Comparison of ENCODE assay signal across 11 cellular contexts in the genomic region with DNA sequence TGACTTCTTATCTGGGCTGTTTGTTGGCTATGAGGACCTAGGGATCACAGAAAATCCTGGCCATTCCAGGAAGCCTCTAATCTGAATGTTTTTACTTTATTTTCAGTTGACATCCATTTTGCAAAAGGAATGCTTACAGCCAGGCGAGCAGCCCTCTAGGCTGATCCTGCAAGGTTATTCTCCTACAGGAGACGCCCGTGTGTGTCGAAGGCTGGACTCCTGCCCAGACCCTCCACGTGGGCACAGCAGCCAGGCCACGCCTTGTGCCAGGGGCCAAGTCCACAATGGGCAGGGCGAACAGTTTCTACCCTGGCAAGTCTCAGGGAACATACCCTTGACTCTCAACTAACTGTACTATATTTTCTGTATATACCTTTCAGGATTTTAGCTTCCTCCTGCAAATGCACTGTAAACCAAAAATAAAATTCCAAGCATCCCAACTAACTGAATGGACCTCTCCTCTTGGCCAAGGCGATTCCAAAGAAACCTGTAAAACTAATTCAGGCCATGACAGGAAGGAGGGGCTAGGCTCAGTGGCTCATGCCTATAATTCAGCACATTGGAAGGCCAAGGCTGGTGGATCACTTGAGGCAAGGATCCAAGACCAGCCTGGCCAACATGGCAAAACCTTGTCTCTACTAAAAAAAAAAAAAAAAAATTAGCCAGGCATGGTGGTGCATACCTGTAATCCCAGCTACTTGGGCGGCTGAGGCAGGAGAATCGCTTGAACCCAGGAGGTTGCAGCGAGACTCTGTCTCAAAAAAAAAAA. TPM values are rescaled to one million over a fixed set of nuclear protein-coding genes. Genes with fewer than 3 reads are reported as not detected.
DNase-seq lines count a peak whose midpoint lies in the region; FAIRE-seq and TF ChIP-seq lines count a peak whose summit lies in the region.
"Had no signal": no experiment of that assay in that cellular context is flagged by ENCODE, and none has a peak within 500 bp of the region (broad histone marks: within the 10 kb centered on the region; RNA-seq: fewer than 3 reads in every experiment).

No MANE protein-coding gene starts in this region.

- H3K9me1 ChIP-seq in endothelial cell of umbilical vein (replicated peaks; ENCODE audit: control insufficient read depth, extremely low read depth, insufficient read depth, low read length) = no peaks in the 10 kb centered on the region

- H3K27me3 Mint-ChIP-seq in chondrocyte (ENCODE audit: low read depth) = no peaks in the 10 kb centered on the region
- H3K27me3 Mint-ChIP-seq in endodermal cell (ENCODE audit: insufficient read depth) = peaks cover 4% of the 10 kb centered on the region

- H3K4me1 ChIP-seq in endothelial cell of umbilical vein (ENCODE audit: control insufficient read depth, extremely low read depth, insufficient read depth, low read length) (no peaks in the 10 kb centered on the region), mucosa of stomach (ENCODE audit: control insufficient read depth, insufficient read depth, low read length) (peaks cover 53% of the 10 kb centered on the region), vagina (peaks cover 14% of the 10 kb centered on the region), endodermal cell (ENCODE audit: control insufficient read depth, insufficient read depth, low read length) (no peaks in the 10 kb centered on the region)
- H3K4me1 ChIP-seq: BLaER1 had no signal

- H3K9ac ChIP-seq in endothelial cell of umbilical vein (replicated peaks; ENCODE audit: extremely low read depth, insufficient read depth, low read length) = no peak overlapping the region
- H3K9ac ChIP-seq in mucosa of stomach (ENCODE audit: low read length) = peak overlapping the region; percentile 42
- no peak overlapping the region for H3K9ac ChIP-seq in endodermal cell (ENCODE audit: extremely low read depth, low read length, poor library complexity, severe bottlenecking)
- H3K9ac ChIP-seq: BLaER1 had no signal

- H3K4me1 Mint-ChIP-seq in chondrocyte (ENCODE audit: low read depth) (peaks cover 31% of the 10 kb centered on the region), endodermal cell (peaks cover 17% of the 10 kb centered on the region)

- CTCF ChIA-PET in endothelial cell of umbilical vein (lab: Charles Lee) = interaction anchor here (1.2 to 1.6 kb wide), 3 partner anchors 12 to 18 kb away, joined by 3 to 5 read pairs (median 4); no protein-coding TSS in a partner anchor

- H3K4me2 ChIP-seq in endothelial cell of umbilical vein (ENCODE audit: insufficient read depth, low read length) = no peak overlapping the region
- H3K4me2 ChIP-seq: BLaER1 had no signal

- H3K4me3 Mint-ChIP-seq in chondrocyte (ENCODE audit: unreplicated experiment) (no peak overlapping the region), endodermal cell (no peak overlapping the region)
- H3K4me3 Mint-ChIP-seq: T-helper 2 cell treated with Interferon-gamma antibody and Interleukin-4, amounts not matched to agents 5 μg/mL and 100 μg/mL, for 36 hours had no signal

- H3K27ac Mint-ChIP-seq in chondrocyte (ENCODE audit: unreplicated experiment) (no peak overlapping the region), endodermal cell (no peak overlapping the region)
- H3K27ac Mint-ChIP-seq: T-helper 2 cell treated with Interferon-gamma antibody and Interleukin-4, amounts not matched to agents 5 μg/mL and 100 μg/mL, for 36 hours had no signal

- POLR2A ChIA-PET in endothelial cell of umbilical vein (lab: Charles Lee) = no interaction called here

- H3K9me3 Mint-ChIP-seq in chondrocyte (ENCODE audit: low read depth) = peaks cover 3% of the 10 kb centered on the region
- H3K9me3 Mint-ChIP-seq in endodermal cell = peaks cover 6% of the 10 kb centered on the region
- H3K9me3 Mint-ChIP-seq: T-helper 2 cell treated with Interferon-gamma antibody and Interleukin-4, amounts not matched to agents 5 μg/mL and 100 μg/mL, for 36 hours had no signal

- peak overlapping the region; percentile 19 for H2AFZ ChIP-seq in endothelial cell of umbilical vein (ENCODE audit: low read depth, low read length)

- peaks cover 9% of the 10 kb centered on the region for H3K36me3 Mint-ChIP-seq in chondrocyte (ENCODE audit: low read depth)
- H3K36me3 Mint-ChIP-seq in endodermal cell (ENCODE audit: low read depth) = peaks cover 2% of the 10 kb centered on the region

- H3K27me3 ChIP-seq in endothelial cell of umbilical vein (ENCODE audit: control insufficient read depth in 2 of 2, insufficient read depth in 2 of 2, low read length in 2 of 2) = no peaks in the 10 kb centered on the region
- no peaks in the 10 kb centered on the region for H3K27me3 ChIP-seq in mucosa of stomach (ENCODE audit: control insufficient read depth, insufficient read depth, low read length)
- no peaks in the 10 kb centered on the region for H3K27me3 ChIP-seq in vagina
- peaks cover 3% of the 10 kb centered on the region for H3K27me3 ChIP-seq in endodermal cell (ENCODE audit: control insufficient read depth, insufficient read depth, low read length, poor library complexity, severe bottlenecking)

- H4K20me1 ChIP-seq in endothelial cell of umbilical vein (replicated peaks; ENCODE audit: control insufficient read depth, extremely low read depth, insufficient read depth, low read length) = no peaks in the 10 kb centered on the region
- H4K20me1 ChIP-seq: BLaER1 had no signal

- no TSS peak for BruUV-seq in endothelial cell of umbilical vein (replicated peaks; lab: Mats Ljungman, UMichigan)

- H3K79me2 ChIP-seq in endothelial cell of umbilical vein (ENCODE audit: control insufficient read depth, insufficient read depth, low read length) = no peaks in the 10 kb centered on the region

- intact Hi-C loops in endothelial cell of umbilical vein (cut with micrococcal nuclease) = no loop called here
- intact Hi-C loops in vagina (cut with DNase I) = no loop called here

- H3K36me3 ChIP-seq in endothelial cell of umbilical vein (ENCODE audit: control insufficient read depth in 2 of 2, extremely low read depth in 1 of 2, insufficient read depth in 2 of 2, low read length in 2 of 2) (no peaks in the 10 kb centered on the region), mucosa of stomach (ENCODE audit: control insufficient read depth, insufficient read depth, low read length) (no peaks in the 10 kb centered on the region), vagina (no peaks in the 10 kb centered on the region), endodermal cell (ENCODE audit: control insufficient read depth, insufficient read depth, low read length) (no peaks in the 10 kb centered on the region)
- H3K36me3 ChIP-seq: BLaER1 had no signal

- no peak for TF ChIP-seq POLR2A in endothelial cell of umbilical vein (IDR thresholded peaks at IDR 0.05; ENCODE audit: low read depth, low read length)
- TF ChIP-seq POLR2A in vagina (IDR thresholded peaks at IDR 0.05) = no peak

- H3K9me3 ChIP-seq in endothelial cell of umbilical vein (replicated peaks; ENCODE audit: control insufficient read depth, insufficient read depth, low read length) (no peaks in the 10 kb centered on the region), mucosa of stomach (ENCODE audit: control insufficient read depth, low read length) (no peaks in the 10 kb centered on the region), vagina (no peaks in the 10 kb centered on the region), endodermal cell (ENCODE audit: control insufficient read depth, low read length) (peaks cover 6% of the 10 kb centered on the region)
- H3K9me3 ChIP-seq: BLaER1 had no signal

- TF ChIP-seq CTCF in endothelial cell of umbilical vein (IDR thresholded peaks at IDR 0.05; ENCODE audit: extremely low read depth in 1 of 2, insufficient read depth in 1 of 2, low read depth in 1 of 2, low read length in 2 of 2) = no peak
- no peak for TF ChIP-seq CTCF in vagina (IDR thresholded peaks at IDR 0.05)
- TF ChIP-seq CTCF in chondrocyte (IDR thresholded peaks at IDR 0.05) = no peak
- no peak for TF ChIP-seq CTCF in endodermal cell (conservative IDR thresholded peaks at IDR 0.05)

- WGBS in endodermal cell (ENCODE audit: insufficient coverage in 1 of 2, insufficient read length in 1 of 2), 2 experiments = 94 to 95% methylated on average over 10 to 11 of the region's 11 CpGs

- H3K4me3 ChIP-seq in endothelial cell of umbilical vein (replicated peaks in 1 of 3; ENCODE audit: insufficient read depth in 1 of 3, low read depth in 1 of 3, low read length in 3 of 3) = no peak overlapping the region
- H3K4me3 ChIP-seq in mucosa of stomach (ENCODE audit: low read length) = peak overlapping the region; percentile 1
- H3K4me3 ChIP-seq in vagina = no peak overlapping the region
- no peak overlapping the region for H3K4me3 ChIP-seq in endodermal cell (ENCODE audit: low read length)
- H3K4me3 ChIP-seq: BLaER1 had no signal

- FAIRE-seq in endothelial cell of umbilical vein (lab: Jason Lieb, UNC) (no peak), frontal cortex (lab: Jason Lieb, UNC) (no peak)
- FAIRE-seq: GM12891 had no signal

- dilution Hi-C loops in endothelial cell of umbilical vein (cut with MboI; ENCODE audit: extremely low pct_ligation_motif_present, low sequenced_read_pairs) = no loop called here

- DNase-seq in Ammon's horn (ENCODE audit: low spot score) (peak; percentile 64), NCI-H446 (lab: John Stamatoyannopoulos, UW) (peak; percentile 44 to 90), endothelial cell of umbilical vein (ENCODE audit: low read depth, low spot score) (no peak), frontal cortex (ENCODE audit: low spot score in 2 of 2) (no peak), vagina (ENCODE audit: extremely low spot score in 2 of 2) (no peak), chondrocyte (ENCODE audit: low spot score) (no peak), endodermal cell (no peak)

- H3K27ac ChIP-seq in endothelial cell of umbilical vein (ENCODE audit: insufficient read depth, low read depth, low read length) = no peak overlapping the region
- no peak overlapping the region for H3K27ac ChIP-seq in vagina
- H3K27ac ChIP-seq in endodermal cell (ENCODE audit: low read depth, low read length) = no peak overlapping the region
- H3K27ac ChIP-seq: BLaER1 had no signal

RNA-seq across cellular contexts. Expression of a gene that starts 5.7 kb away (rescaled TPM):
- total RNA-seq in endothelial cell of umbilical vein = 14.3 and 15.9 TPM in 2 replicates
- 19.8 and 23.9 TPM in 2 replicates for polyA plus RNA-seq in endothelial cell of umbilical vein
- polyA plus RNA-seq in endothelial cell of umbilical vein (2011; cell fraction: cytosol; rRNA removed) = 23.4 and 25.2 TPM in 2 replicates
- polyA plus RNA-seq in endothelial cell of umbilical vein (2011; cell fraction: nucleus; rRNA removed) = 4.5 and 5.3 TPM in 2 replicates
- polyA plus RNA-seq in endothelial cell of umbilical vein (2012) = 25.0 and 26.1 TPM in 2 replicates
- polyA minus RNA-seq in endothelial cell of umbilical vein = 19.0 and 25.3 TPM in 2 replicates
- polyA minus RNA-seq in endothelial cell of umbilical vein (2011; cell fraction: cytosol; rRNA and poly(A)+ RNA removed) = 138 TPM
- 2.9 and 5.7 TPM in 2 replicates for polyA minus RNA-seq in endothelial cell of umbilical vein (2011; cell fraction: nucleus; rRNA and poly(A)+ RNA removed)
- 4.5 TPM for total RNA-seq in frontal cortex
- total RNA-seq in vagina = 5.9 TPM
- total RNA-seq in chondrocyte = 20.0 to 27.5 TPM (median 20.5 TPM) in 3 replicates
- total RNA-seq in endodermal cell = 10 to 100 TPM; 10.4 to 20.5 TPM
- 34.9 TPM for polyA plus RNA-seq in endodermal cell (2013, experiment 1 of 2)
- polyA plus RNA-seq in endodermal cell (2013, experiment 2 of 2) = 26.8 TPM

RNA-seq across cellular contexts. Expression of a gene that starts 51.5 kb away (rescaled TPM):
- total RNA-seq in endothelial cell of umbilical vein = 105 and 108 TPM in 2 replicates
- 89.1 and 112 TPM in 2 replicates for polyA plus RNA-seq in endothelial cell of umbilical vein
- 39.0 and 39.1 TPM in 2 replicates for polyA plus RNA-seq in endothelial cell of umbilical vein (2011; cell fraction: cytosol; rRNA removed)
- 294 and 326 TPM in 2 replicates for polyA plus RNA-seq in endothelial cell of umbilical vein (2011; cell fraction: nucleus; rRNA removed)
- polyA plus RNA-seq in endothelial cell of umbilical vein (2012) = 95.9 and 98.6 TPM in 2 replicates
- 370 and 490 TPM in 2 replicates for polyA minus RNA-seq in endothelial cell of umbilical vein
- polyA minus RNA-seq in endothelial cell of umbilical vein (2011; cell fraction: cytosol; rRNA and poly(A)+ RNA removed) = 222 TPM
- polyA minus RNA-seq in endothelial cell of umbilical vein (2011; cell fraction: nucleus; rRNA and poly(A)+ RNA removed) = 128 and 163 TPM in 2 replicates
- 229 TPM for total RNA-seq in frontal cortex
- 68.8 TPM for total RNA-seq in vagina
- total RNA-seq in chondrocyte = 143 to 197 TPM (median 149 TPM) in 3 replicates
- 100 to 1,000 TPM; 149 to 150 TPM for total RNA-seq in endodermal cell
- 146 TPM for polyA plus RNA-seq in endodermal cell (2013, experiment 1 of 2)
- polyA plus RNA-seq in endodermal cell (2013, experiment 2 of 2) = 126 TPM

RNA-seq across cellular contexts. Expression of a gene that starts 51.9 kb away (rescaled TPM):
- total RNA-seq in endothelial cell of umbilical vein (323 and 343 TPM in 2 replicates), frontal cortex (284 TPM), vagina (83.2 TPM), chondrocyte (161 to 170 TPM (median 165 TPM) in 3 replicates), endodermal cell (100 to 1,000 TPM; 316 to 356 TPM)
- 232 and 386 TPM in 2 replicates for polyA plus RNA-seq in endothelial cell of umbilical vein
- 384 and 473 TPM in 2 replicates for polyA plus RNA-seq in endothelial cell of umbilical vein (2011; cell fraction: cytosol; rRNA removed)
- polyA plus RNA-seq in endothelial cell of umbilical vein (2011; cell fraction: nucleus; rRNA removed) = 299 and 391 TPM in 2 replicates
- 354 and 612 TPM in 2 replicates for polyA plus RNA-seq in endothelial cell of umbilical vein (2012)
- 494 and 565 TPM in 2 replicates for polyA minus RNA-seq in endothelial cell of umbilical vein
- 797 TPM for polyA minus RNA-seq in endothelial cell of umbilical vein (2011; cell fraction: cytosol; rRNA and poly(A)+ RNA removed)
- polyA minus RNA-seq in endothelial cell of umbilical vein (2011; cell fraction: nucleus; rRNA and poly(A)+ RNA removed) = 116 and 138 TPM in 2 replicates
- 335 TPM for polyA plus RNA-seq in endodermal cell (2013, experiment 1 of 2)
- polyA plus RNA-seq in endodermal cell (2013, experiment 2 of 2) = 321 TPM

RNA-seq across cellular contexts. Expression of a gene that starts 52.3 kb away (rescaled TPM):
- total RNA-seq in endothelial cell of umbilical vein (16.7 and 19.7 TPM in 2 replicates), frontal cortex (31.0 TPM), vagina (26.0 TPM), chondrocyte (15.6 to 21.2 TPM (median 18.8 TPM) in 3 replicates), endodermal cell (10 to 100 TPM; 19.2 to 27.7 TPM)
- polyA plus RNA-seq in endothelial cell of umbilical vein = 11.4 and 25.4 TPM in 2 replicates
- polyA plus RNA-seq in endothelial cell of umbilical vein (2011; cell fraction: cytosol; rRNA removed) = 20.6 and 24.5 TPM in 2 replicates
- polyA plus RNA-seq in endothelial cell of umbilical vein (2011; cell fraction: nucleus; rRNA removed) = 18.4 and 26.1 TPM in 2 replicates
- polyA plus RNA-seq in endothelial cell of umbilical vein (2012) = 15.3 and 22.1 TPM in 2 replicates
- 17.6 and 42.8 TPM in 2 replicates for polyA minus RNA-seq in endothelial cell of umbilical vein
- polyA minus RNA-seq in endothelial cell of umbilical vein (2011; cell fraction: cytosol; rRNA and poly(A)+ RNA removed) = 11.4 TPM
- 11.2 and 13.9 TPM in 2 replicates for polyA minus RNA-seq in endothelial cell of umbilical vein (2011; cell fraction: nucleus; rRNA and poly(A)+ RNA removed)
- 14.0 TPM for polyA plus RNA-seq in endodermal cell (2013, experiment 1 of 2)
- 14.8 TPM for polyA plus RNA-seq in endodermal cell (2013, experiment 2 of 2)

Comparison
In these comparisons a context has a peak if more than half of its experiments do, and no peak if none do; other contexts are left out.
1. DNase-seq: peak in Ammon's horn (single experiment) and NCI-H446 (2 of 2); none in endothelial cell of umbilical vein (single experiment), frontal cortex (0 of 2), vagina (0 of 2), chondrocyte (single experiment) and endodermal cell (single experiment).